28 cellular contexts compared by ENCODE assay signal in the genomic region with DNA sequence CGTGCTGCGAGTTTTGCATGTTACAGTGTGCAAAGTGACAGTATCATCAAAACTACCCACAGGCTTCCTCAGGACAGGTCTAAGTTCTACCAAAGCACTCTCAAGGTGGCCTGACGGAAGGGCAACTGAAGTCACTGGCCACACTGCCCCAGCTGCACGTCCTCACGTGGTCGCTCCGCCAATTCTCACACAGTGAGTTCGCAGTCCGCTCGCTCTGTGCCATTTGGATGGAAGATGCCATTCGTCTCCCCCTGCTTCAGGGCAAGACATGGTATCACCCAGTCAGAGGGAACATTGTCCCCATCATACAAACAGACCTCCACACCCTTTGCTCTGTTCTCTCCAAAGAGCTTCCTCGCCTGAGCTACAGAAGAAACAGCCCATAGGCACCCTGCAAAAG.
"Had no signal": no experiment of that assay in that cellular context is flagged by ENCODE, and none has a peak within 500 bp of the region (broad histone marks: within the 10 kb centered on the region; RNA-seq: fewer than 3 reads in every experiment).

No MANE protein-coding gene starts in this region.

- H3K27ac ChIP-seq: esophagus squamous epithelium, heart right ventricle, lower lobe of right lung, parathyroid adenoma, stomach, thyroid gland, vagina had no signal

- H3K27me3 ChIP-seq: thyroid gland, vagina had no signal

- H3K9me3 Mint-ChIP-seq: naive thymus-derived CD8-positive, alpha-beta T cell; nephron progenitor cell had no signal

- H3K9me3 ChIP-seq: esophagus squamous epithelium, heart right ventricle, lower lobe of right lung, stomach, thyroid gland, vagina had no signal

- H3K9ac ChIP-seq: parathyroid adenoma had no signal

- H3K36me3 Mint-ChIP-seq: immature natural killer cell; naive thymus-derived CD8-positive, alpha-beta T cell had no signal

- ATAC-seq: effector memory CD8-positive, alpha-beta T cell; heart right ventricle; left ventricle myocardium superior; lower lobe of right lung; naive thymus-derived CD8-positive, alpha-beta T cell; sciatic nerve had no signal

- H3K4me3 Mint-ChIP-seq: effector memory CD8-positive, alpha-beta T cell; immature natural killer cell; naive thymus-derived CD8-positive, alpha-beta T cell; nephron progenitor cell had no signal

- FAIRE-seq: endometrium had no signal

- H3K4me1 Mint-ChIP-seq: immature natural killer cell, nephron progenitor cell had no signal

- H3K36me3 ChIP-seq: esophagus squamous epithelium, heart right ventricle, lower lobe of right lung, stomach, thyroid gland, vagina had no signal

- H3K4me3 ChIP-seq: esophagus squamous epithelium, heart right ventricle, lower lobe of right lung, smooth muscle cell, stomach, thyroid gland, vagina had no signal

- DNase-seq: cortex of kidney; effector memory CD8-positive, alpha-beta T cell; erythroblast; esophagus squamous epithelium; foreskin melanocyte; glutamatergic neuron; heart right ventricle; hippocampal formation; immature natural killer cell; islet precursor cell; left ventricle myocardium superior; lower lobe of right lung; naive thymus-derived CD8-positive, alpha-beta T cell; nephron progenitor cell; stimulated activated CD4-positive, alpha-beta T cell treated with anti-CD3 and anti-CD28 coated beads, Interleukin-12 subunit alpha, Interleukin-12 subunit beta, amount 100 ng/mL, for 4 hours; stimulated activated CD4-positive, alpha-beta T cell treated with anti-CD3 and anti-CD28 coated beads, Interleukin-1b, Interleukin-23, amount 100 ng/mL, for 48 hours; stimulated activated CD4-positive, alpha-beta T cell treated with anti-CD3 and anti-CD28 coated beads, Interleukin-4, amount 100 ng/mL, for 1 hour; stimulated activated CD8-positive, alpha-beta memory T cell treated with anti-CD3 and anti-CD28 coated beads, Interleukin-4, amount 100 ng/mL, for 48 hours; stimulated activated naive CD4-positive, alpha-beta T cell treated with Interleukin-2 at 50 U/mL for 16 hours; stomach; thyroid gland; trophoblast cell had no signal

- H3K4me1 ChIP-seq: esophagus squamous epithelium, heart right ventricle, parathyroid adenoma, thyroid gland, vagina had no signal

- H3K79me2 ChIP-seq: parathyroid adenoma had no signal

- H3K27ac Mint-ChIP-seq: effector memory CD8-positive, alpha-beta T cell; immature natural killer cell; naive thymus-derived CD8-positive, alpha-beta T cell; nephron progenitor cell; progenitor cell of endocrine pancreas had no signal

- H2AFZ ChIP-seq: parathyroid adenoma had no signal

- H3K4me2 ChIP-seq: smooth muscle cell had no signal
